In the genomic region with DNA sequence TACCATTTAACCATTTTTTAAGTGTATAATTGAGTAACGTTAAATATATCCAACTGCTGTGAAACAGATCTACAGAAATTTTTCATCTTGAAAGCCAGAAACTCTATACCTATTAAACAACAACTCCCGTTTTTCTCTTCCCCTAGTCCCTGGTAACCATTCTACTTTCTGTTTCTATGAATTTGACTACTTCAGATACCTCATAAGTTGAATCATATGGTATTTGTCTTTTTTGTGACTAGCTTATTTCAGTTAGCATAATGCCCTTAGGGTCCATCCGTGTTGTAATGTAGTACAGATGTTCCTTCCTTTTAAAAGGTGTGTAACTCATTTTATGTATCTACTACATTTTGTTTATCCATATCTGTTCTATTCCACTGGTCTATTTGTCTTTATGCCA, we compare ENCODE assay signal across 13 cellular contexts. TPM values are rescaled to one million over a fixed set of nuclear protein-coding genes. Genes with fewer than 3 reads are reported as not detected.
DNase-seq lines count a peak whose midpoint lies in the region; ATAC-seq lines count a peak whose summit lies in the region.
"Had no signal": no experiment of that assay in that cellular context is flagged by ENCODE, and none has a peak within 500 bp of the region (broad histone marks: within the 10 kb centered on the region; RNA-seq: fewer than 3 reads in every experiment).

No MANE protein-coding gene starts in this region.

- H3K9me3 ChIP-seq in T-helper 17 cell (ENCODE audit: control insufficient read depth, low read length, poor library complexity, severe bottlenecking) (no peaks in the 10 kb centered on the region), trophoblast cell (ENCODE audit: insufficient read depth, low read depth, low read length) (no peaks in the 10 kb centered on the region)

- no peak overlapping the region for H4K12ac ChIP-seq in trophoblast cell (ENCODE audit: low read depth, low read length)

- no peak overlapping the region for H2AFZ ChIP-seq in trophoblast cell (ENCODE audit: insufficient read depth, low read length, poor library complexity)

- no peaks in the 10 kb centered on the region for H3K27me3 ChIP-seq in trophoblast cell (ENCODE audit: insufficient read depth, low read length)

- peaks cover 77% of the 10 kb centered on the region for H3K4me1 Mint-ChIP-seq in activated T-cell treated with anti-CD3 and anti-CD28 coated beads, Interleukin-2, amount 50 U/mL, for 24 hours (ENCODE audit: low read depth)
- peaks cover 39% of the 10 kb centered on the region for H3K4me1 Mint-ChIP-seq in T-helper 17 cell

- no peak overlapping the region for H3K4me3 ChIP-seq in trophoblast cell (ENCODE audit: low read depth, low read length)

- H3K4me3 Mint-ChIP-seq in activated T-cell treated with anti-CD3 and anti-CD28 coated beads, Interleukin-2, amount 50 U/mL, for 24 hours = no peak overlapping the region
- peak overlapping the region; percentile 80 for H3K4me3 Mint-ChIP-seq in T-helper 17 cell

- no peak overlapping the region for H2BK5ac ChIP-seq in trophoblast cell (ENCODE audit: low read depth, low read length, poor library complexity)

- no CpG with 5 or more reads among the region's 3 CpGs for WGBS in trophoblast cell (ENCODE audit: extremely low coverage, insufficient coverage, insufficient read length)

- no peak for DNase-seq in activated T-cell treated with anti-CD3 and anti-CD28 coated beads, Interleukin-2, amount 50 U/mL, for 24 hours
- DNase-seq in activated T-cell treated with anti-CD3 and anti-CD28 coated beads, Interleukin-2, amount 50 U/mL, for 1 hour = no peak
- DNase-seq in T-helper 17 cell (no peak), trophoblast cell (peak; percentile 28 to 79), NCI-H187 treated with DMSO at 0.1 percent for 48 hours (lab: John Stamatoyannopoulos, UW) (no peak), GOT3 (lab: John Stamatoyannopoulos, UW) (no peak)
- DNase-seq: ACHN; activated gamma-delta T cell; NCI-H69; stimulated activated CD4-positive, alpha-beta T cell treated with anti-CD3 and anti-CD28 coated beads, Interleukin-15, amount 100 ng/mL, for 24 hours had no signal

- H3K18ac ChIP-seq in trophoblast cell (ENCODE audit: low read length) = no peak overlapping the region

- no peak overlapping the region for H4K91ac ChIP-seq in trophoblast cell (ENCODE audit: low read depth, low read length)

- H3K36me3 ChIP-seq in trophoblast cell (ENCODE audit: control insufficient read depth in 1 of 2, insufficient read depth in 2 of 2, low read length in 2 of 2) = no peaks in the 10 kb centered on the region

- H3K79me1 ChIP-seq in trophoblast cell (ENCODE audit: low read length) = no peaks in the 10 kb centered on the region

- no peak overlapping the region for H3K27ac ChIP-seq in trophoblast cell (ENCODE audit: low read depth, low read length)
- H3K27ac ChIP-seq: KMS-11 had no signal

- H3K4me2 ChIP-seq in trophoblast cell (ENCODE audit: low read length) = no peak overlapping the region
- H3K4me2 ChIP-seq: KMS-11 had no signal

- no peak overlapping the region for H2AK5ac ChIP-seq in trophoblast cell (ENCODE audit: low read length)

- H3K9ac ChIP-seq in trophoblast cell (ENCODE audit: low read length) = no peak overlapping the region
- H3K9ac ChIP-seq: KMS-11 had no signal

- H2BK120ac ChIP-seq in trophoblast cell (ENCODE audit: insufficient read depth, low read length, poor library complexity) = no peak overlapping the region

- H3K23ac ChIP-seq in trophoblast cell (ENCODE audit: low read length) = no peak overlapping the region

- H3K9me3 Mint-ChIP-seq in activated T-cell treated with anti-CD3 and anti-CD28 coated beads, Interleukin-2, amount 50 U/mL, for 24 hours = no peaks in the 10 kb centered on the region

- H3K4me1 ChIP-seq in trophoblast cell (ENCODE audit: control insufficient read depth in 1 of 2, insufficient read depth in 2 of 2, low read length in 2 of 2) = no peaks in the 10 kb centered on the region

- H3K4ac ChIP-seq in trophoblast cell (ENCODE audit: low read depth, low read length) = no peak overlapping the region

- no peak overlapping the region for H2BK12ac ChIP-seq in trophoblast cell (ENCODE audit: low read length)

- H3K14ac ChIP-seq in trophoblast cell (ENCODE audit: low read length) = no peak overlapping the region

- H3K79me2 ChIP-seq in trophoblast cell (ENCODE audit: control insufficient read depth, insufficient read depth, low read length, poor library complexity) = no peaks in the 10 kb centered on the region

- H3K36me3 Mint-ChIP-seq in activated T-cell treated with anti-CD3 and anti-CD28 coated beads, Interleukin-2, amount 50 U/mL, for 24 hours (ENCODE audit: low read depth) = peaks cover 7% of the 10 kb centered on the region
- no peaks in the 10 kb centered on the region for H3K36me3 Mint-ChIP-seq in T-helper 17 cell (ENCODE audit: low read depth)

- peak overlapping the region; percentile 2 for H3K27ac Mint-ChIP-seq in activated T-cell treated with anti-CD3 and anti-CD28 coated beads, Interleukin-2, amount 50 U/mL, for 24 hours
- peak overlapping the region; percentile 51 for H3K27ac Mint-ChIP-seq in T-helper 17 cell

- no peak overlapping the region for H4K8ac ChIP-seq in trophoblast cell (ENCODE audit: low read depth, low read length)

- peaks cover 3% of the 10 kb centered on the region for H3K27me3 Mint-ChIP-seq in activated T-cell treated with anti-CD3 and anti-CD28 coated beads, Interleukin-2, amount 50 U/mL, for 24 hours
- H3K27me3 Mint-ChIP-seq in T-helper 17 cell = no peaks in the 10 kb centered on the region

- ATAC-seq in HG02759 (IDR thresholded peaks at IDR 0.05; ENCODE audit: unreplicated experiment) (peak; percentile 50), T-helper 17 cell (peak; percentile 33), GM21367 (IDR thresholded peaks at IDR 0.05; ENCODE audit: unreplicated experiment) (no peak)

RNA-seq across cellular contexts. Expression of a gene that starts 48.7 kb away (rescaled TPM):
- 10 to 100 TPM; 77.2 to 81.3 TPM for total RNA-seq in T-helper 17 cell
- 42.8 and 42.9 TPM in 2 replicates for polyA plus RNA-seq in trophoblast cell (2013)

Comparison
In these comparisons a context has a peak if more than half of its experiments do, and no peak if none do; other contexts are left out.
1. DNase-seq: peak in trophoblast cell (2 of 2); none in activated T-cell treated with anti-CD3 and anti-CD28 coated beads, Interleukin-2, amount 50 U/mL, for 24 hours (single experiment), activated T-cell treated with anti-CD3 and anti-CD28 coated beads, Interleukin-2, amount 50 U/mL, for 1 hour (single experiment), T-helper 17 cell (0 of 3), NCI-H187 treated with DMSO at 0.1 percent for 48 hours (single experiment) and GOT3 (single experiment).